ENCODE assay signal across 1 cellular context in genomic region chr6:31680226-31680840, GRCh38.
TF ChIP-seq lines count a peak whose summit lies in the region.

No MANE protein-coding gene starts in this region.

TF ChIP-seq in HepG2, 621 proteins besides CTCF, POLR2A, EP300 and RAD21 (continues in another document):
- TF ChIP-seq ZNF44 (CRISPR knock-in tag; IDR thresholded peaks at IDR 0.05), result 0 out of 2 replicates have a peak, but pooled peaks have one; percentile 35
- no peak for TF ChIP-seq GABPB1 (CRISPR knock-in tag; IDR thresholded peaks at IDR 0.05)
- 0 out of 2 replicates have a peak, but pooled peaks have one; percentile 46 for TF ChIP-seq E2F2 (CRISPR knock-in tag; IDR thresholded peaks at IDR 0.05; ENCODE audit: borderline replicate concordance)
- TF ChIP-seq ZSCAN25 (CRISPR knock-in tag; IDR thresholded peaks at IDR 0.05), result no peak
- TF ChIP-seq STAT6 (CRISPR knock-in tag; IDR thresholded peaks at IDR 0.05; ENCODE audit: borderline replicate concordance), result no peak
- no peak for TF ChIP-seq MNT (IDR thresholded peaks at IDR 0.05)
- no peak for TF ChIP-seq ARNTL (CRISPR knock-in tag; IDR thresholded peaks at IDR 0.05)
- peak; percentile 46; the same call in 1 of the 2 replicates for TF ChIP-seq RFX1 (IDR thresholded peaks at IDR 0.05)
- TF ChIP-seq ZMAT5 (CRISPR knock-in tag; IDR thresholded peaks at IDR 0.05; ENCODE audit: borderline replicate concordance, low read depth), result no peak
- no peak for TF ChIP-seq ATF7-NPFF (CRISPR knock-in tag; IDR thresholded peaks at IDR 0.05; ENCODE audit: low read depth)
- no peak for TF ChIP-seq CREM (IDR thresholded peaks at IDR 0.05)
- no peak for TF ChIP-seq CREM (CRISPR knock-in tag; IDR thresholded peaks at IDR 0.05)
- TF ChIP-seq ZNF512 (CRISPR knock-in tag; IDR thresholded peaks at IDR 0.05), result no peak
- no peak for TF ChIP-seq IRF1 (CRISPR knock-in tag; IDR thresholded peaks at IDR 0.05; ENCODE audit: low read depth)
- no peak for TF ChIP-seq STAG1 (CRISPR knock-in tag; IDR thresholded peaks at IDR 0.05)
- no peak for TF ChIP-seq ZEB1 (IDR thresholded peaks at IDR 0.05; ENCODE audit: insufficient replicate concordance, low read depth)
- no peak for TF ChIP-seq RAD51 (IDR thresholded peaks at IDR 0.05; ENCODE audit: borderline replicate concordance)
- no peak for TF ChIP-seq HOXD1 (CRISPR knock-in tag; IDR thresholded peaks at IDR 0.05)
- TF ChIP-seq MAFK (conservative IDR thresholded peaks at IDR 0.05 in 1 of 2, IDR thresholded peaks at IDR 0.05 in 1 of 2; ENCODE audit: low read length in 2 of 2), result 0 out of 4 replicates have a peak, but pooled peaks of 1 of the 2 experiments have one; percentile 15
- TF ChIP-seq ADNP (CRISPR knock-in tag; IDR thresholded peaks at IDR 0.05), result no peak
- no peak for TF ChIP-seq ZNF790 (CRISPR knock-in tag; IDR thresholded peaks at IDR 0.05; ENCODE audit: borderline replicate concordance)
- TF ChIP-seq ZNF782 (CRISPR knock-in tag; IDR thresholded peaks at IDR 0.05; ENCODE audit: borderline replicate concordance), result 0 out of 2 replicates have a peak, but pooled peaks have one; percentile 11
- no peak for TF ChIP-seq ZNF468 (CRISPR knock-in tag; IDR thresholded peaks at IDR 0.05)
- TF ChIP-seq HNF4G (IDR thresholded peaks at IDR 0.05; ENCODE audit: borderline replicate concordance, low read depth, low read length), result no peak
- no peak for TF ChIP-seq HNF4G (CRISPR knock-in tag; IDR thresholded peaks at IDR 0.05; ENCODE audit: borderline replicate concordance, low read depth)
- TF ChIP-seq MTF1 (CRISPR knock-in tag; IDR thresholded peaks at IDR 0.05), result no peak
- no peak for TF ChIP-seq ZFP90 (CRISPR knock-in tag; IDR thresholded peaks at IDR 0.05; ENCODE audit: borderline replicate concordance)
- TF ChIP-seq SP5 (CRISPR knock-in tag; IDR thresholded peaks at IDR 0.05; ENCODE audit: borderline replicate concordance, low read depth), result no peak
- no peak for TF ChIP-seq PBX2 (CRISPR knock-in tag; IDR thresholded peaks at IDR 0.05)
- TF ChIP-seq ZBTB25 (CRISPR knock-in tag; IDR thresholded peaks at IDR 0.05), result no peak
- 0 out of 2 replicates have a peak, but pooled peaks have one; percentile 47 for TF ChIP-seq HDAC2 (CRISPR knock-in tag; IDR thresholded peaks at IDR 0.05)
- no peak for TF ChIP-seq ZSCAN9 (CRISPR knock-in tag; IDR thresholded peaks at IDR 0.05; ENCODE audit: borderline replicate concordance)
- no peak for TF ChIP-seq RFX3 (CRISPR knock-in tag; IDR thresholded peaks at IDR 0.05)
- TF ChIP-seq NCOA1 (CRISPR knock-in tag; IDR thresholded peaks at IDR 0.05), result no peak
- TF ChIP-seq ARHGAP35 (CRISPR knock-in tag; IDR thresholded peaks at IDR 0.05; ENCODE audit: borderline replicate concordance), result no peak
- peak; percentile 25 for TF ChIP-seq ASH2L (IDR thresholded peaks at IDR 0.05; ENCODE audit: insufficient read length, low read depth, low read length)
- no peak for TF ChIP-seq DNMT3B (CRISPR knock-in tag; conservative IDR thresholded peaks at IDR 0.05)
- TF ChIP-seq DRAP1 (CRISPR knock-in tag; IDR thresholded peaks at IDR 0.05), result no peak
- no peak for TF ChIP-seq ZKSCAN5 (CRISPR knock-in tag; IDR thresholded peaks at IDR 0.05)
- no peak for TF ChIP-seq POLR2AphosphoS5 (IDR thresholded peaks at IDR 0.05; ENCODE audit: low read depth, low read length)
- no peak for TF ChIP-seq ZNF230 (CRISPR knock-in tag; IDR thresholded peaks at IDR 0.05)
- no peak for TF ChIP-seq MTF2 (CRISPR knock-in tag; IDR thresholded peaks at IDR 0.05; ENCODE audit: borderline replicate concordance)
- no peak for TF ChIP-seq ZIK1 (CRISPR knock-in tag; IDR thresholded peaks at IDR 0.05; ENCODE audit: borderline replicate concordance, low read depth)
- TF ChIP-seq ZSCAN29 (CRISPR knock-in tag; conservative IDR thresholded peaks at IDR 0.05), result no peak
- no peak for TF ChIP-seq IRX3 (CRISPR knock-in tag; IDR thresholded peaks at IDR 0.05; ENCODE audit: borderline replicate concordance, low read depth)
- TF ChIP-seq BCL3 (CRISPR knock-in tag; IDR thresholded peaks at IDR 0.05), result peak; percentile 70; the same call in 1 of the 2 replicates
- no peak for TF ChIP-seq MAX (IDR thresholded peaks at IDR 0.05)
- TF ChIP-seq ZNF24 (IDR thresholded peaks at IDR 0.05), result no peak
- TF ChIP-seq THYN1 (CRISPR knock-in tag; IDR thresholded peaks at IDR 0.05; ENCODE audit: borderline replicate concordance, low read depth), result no peak
- TF ChIP-seq MAF1 (CRISPR knock-in tag; IDR thresholded peaks at IDR 0.05; ENCODE audit: borderline replicate concordance), result no peak
- TF ChIP-seq ZNF75D (CRISPR knock-in tag; IDR thresholded peaks at IDR 0.05; ENCODE audit: borderline replicate concordance), result no peak
- TF ChIP-seq MTERF4 (CRISPR knock-in tag; IDR thresholded peaks at IDR 0.05), result 0 out of 2 replicates have a peak, but pooled peaks have one; percentile 12
- TF ChIP-seq NFRKB (IDR thresholded peaks at IDR 0.05), result no peak
- TF ChIP-seq ZKSCAN1 (IDR thresholded peaks at IDR 0.05; ENCODE audit: low read length), result no peak
- TF ChIP-seq ZNF691 (CRISPR knock-in tag; IDR thresholded peaks at IDR 0.05; ENCODE audit: borderline replicate concordance, low read depth), result 0 out of 2 replicates have a peak, but pooled peaks have one; percentile 20
- no peak for TF ChIP-seq ZNF615 (CRISPR knock-in tag; IDR thresholded peaks at IDR 0.05; ENCODE audit: borderline replicate concordance)
- 0 out of 2 replicates have a peak, but pooled peaks have one; percentile 25 for TF ChIP-seq TGIF2 (CRISPR knock-in tag; IDR thresholded peaks at IDR 0.05)
- no peak for TF ChIP-seq ZNF746 (CRISPR knock-in tag; IDR thresholded peaks at IDR 0.05)
- no peak for TF ChIP-seq NR2F6 (IDR thresholded peaks at IDR 0.05)
- no peak for TF ChIP-seq NR2F6 (CRISPR knock-in tag; IDR thresholded peaks at IDR 0.05)
